8 cellular contexts compared by ENCODE assay signal in the genomic region with DNA sequence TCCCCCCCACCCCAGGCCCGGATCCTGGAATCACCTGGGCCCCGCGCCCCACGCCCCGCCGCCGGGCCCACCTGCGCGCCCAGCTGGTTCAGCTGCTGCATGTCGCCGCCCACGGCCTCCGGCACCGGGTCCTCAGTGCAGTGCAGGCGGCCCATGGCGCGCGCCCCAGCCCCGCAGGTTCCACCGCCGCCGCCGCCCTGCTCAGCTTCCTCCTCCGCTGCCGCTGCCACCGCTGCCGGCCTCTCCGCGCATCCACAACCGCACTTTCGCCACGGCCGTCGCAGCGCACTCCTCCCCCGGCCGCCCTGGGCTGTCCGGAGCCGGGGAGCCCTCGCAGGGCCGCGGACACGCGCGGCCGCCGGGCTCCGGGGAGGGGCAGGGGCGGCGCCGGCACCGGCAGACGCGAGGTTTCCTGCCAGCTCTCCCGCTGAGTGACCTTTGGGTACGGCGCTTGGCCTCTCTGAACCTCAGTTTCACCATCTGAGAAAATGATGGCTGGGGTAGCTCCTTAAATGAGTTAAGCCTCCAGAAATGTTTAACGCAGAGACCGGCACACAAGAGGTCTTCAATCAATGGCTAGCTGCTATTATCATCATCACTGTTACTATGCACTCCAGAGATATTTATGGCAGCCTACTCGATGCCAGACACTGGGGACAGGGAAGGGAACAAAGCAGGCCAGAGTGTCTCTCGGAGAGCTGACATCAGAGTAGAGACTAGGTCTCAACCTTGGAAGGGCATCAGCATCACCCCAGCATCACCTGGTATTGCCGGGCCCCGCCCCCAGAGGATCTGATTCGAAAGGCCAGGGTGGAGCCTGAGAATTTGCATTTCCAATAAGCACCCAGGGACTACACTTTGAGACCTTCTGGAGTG. TPM values are rescaled to one million over a fixed set of nuclear protein-coding genes. Genes with fewer than 3 reads are reported as not detected.
DNase-seq lines count a peak whose midpoint lies in the region; ATAC-seq and TF ChIP-seq lines count a peak whose summit lies in the region.

A gene (minus strand): TSS at position 231 of the 876 bp plus-strand sequence. CDS start 76 bp downstream, at position 155.

- no peaks in the 10 kb centered on the region for H3K36me3 Mint-ChIP-seq in HFFc6 (ENCODE audit: low read depth)

- H3K4me3 ChIP-seq in dorsolateral prefrontal cortex (peak within 1 kb of the TSS; percentile 59 to 92 (median 78)), lower lobe of right lung (peak within 1 kb of the TSS; percentile 74)

- H3K4me1 Mint-ChIP-seq in HFFc6 (ENCODE audit: low read depth), result peaks cover 37% of the 10 kb centered on the region

- H3K9me3 ChIP-seq in ES-I3 (ENCODE audit: control insufficient read depth, insufficient read depth, low read length) (no peaks in the 10 kb centered on the region), lower lobe of right lung (no peaks in the 10 kb centered on the region)

- H3K27ac Mint-ChIP-seq in HFFc6, result peak within 1 kb of the TSS; percentile 94

- intact Hi-C loops in dorsolateral prefrontal cortex (cut with DNase I), result no loop called here
- intact Hi-C loops in lower lobe of right lung (cut with DNase I), result no loop called here

- DNase-seq in HFFc6 (peak; percentile 28), NCI-H345 treated with DMSO at 0.1 percent for 48 hours (lab: John Stamatoyannopoulos, UW; ENCODE audit: unreplicated experiment) (peak; percentile 65), dorsolateral prefrontal cortex (peak in 9 of 10 donors; percentile 32 to 79 (median 56)), lower lobe of right lung (peak; percentile 82), GF-D8 (lab: John Stamatoyannopoulos, UW) (no peak)
- peak; percentile 67 for DNase-seq in activated CD4-positive, alpha-beta T cell treated with anti-CD3 and anti-CD28 coated beads, Interleukin-2, amount 50 U/mL, for 1 hour
- peak; percentile 30 to 72 (median 38) for DNase-seq in stimulated activated CD4-positive, alpha-beta T cell treated with anti-CD3 and anti-CD28 coated beads, TNF-alpha, amount 100 ng/mL, for 24 hours (ENCODE audit: low read depth in 3 of 3)

- H3K4me1 ChIP-seq in ES-I3 (ENCODE audit: insufficient read depth, low read length) (peaks cover 14% of the 10 kb centered on the region), lower lobe of right lung (peaks cover 12% of the 10 kb centered on the region)

- H3K4me3 Mint-ChIP-seq in HFFc6, result peak within 1 kb of the TSS; percentile 97

- peak within 1 kb of the TSS in 57 of 59 donors; percentile 2 to 92 (median 80) for H3K27ac ChIP-seq in dorsolateral prefrontal cortex
- peak within 1 kb of the TSS; percentile 86 for H3K27ac ChIP-seq in lower lobe of right lung

- peak within 1 kb of the TSS; percentile 83 for H3K9ac ChIP-seq in ES-I3 (ENCODE audit: low read depth, low read length)

- peak; percentile 93 to 95 for ATAC-seq in lower lobe of right lung

- TF ChIP-seq CTCF in HFFc6 (IDR thresholded peaks at IDR 0.05) (no peak), dorsolateral prefrontal cortex (IDR thresholded peaks at IDR 0.05 in 54 of 56, conservative IDR thresholded peaks at IDR 0.05 in 2 of 56; ENCODE audit: low read depth in 1 of 56, partially characterized antibody in 56 of 56) (no peak), lower lobe of right lung (IDR thresholded peaks at IDR 0.05) (no peak)

- no peaks in the 10 kb centered on the region; the same call in 1 of the 2 replicates for H3K27me3 Mint-ChIP-seq in HFFc6 (ENCODE audit: insufficient read depth)

- H3K27me3 ChIP-seq in dorsolateral prefrontal cortex (no peaks in the 10 kb centered on the region), lower lobe of right lung (ENCODE audit: low read depth) (no peaks in the 10 kb centered on the region)

- no peaks in the 10 kb centered on the region for H3K9me3 Mint-ChIP-seq in HFFc6

- no peaks in the 10 kb centered on the region for H3K36me3 ChIP-seq in ES-I3 (ENCODE audit: insufficient read depth, low read length)
- no peaks in the 10 kb centered on the region for H3K36me3 ChIP-seq in lower lobe of right lung

RNA-seq across cellular contexts. Expression of the gene that starts here (rescaled TPM):
- 10 to 100 TPM; 45.4 to 58.4 (median 51.5) TPM for total RNA-seq in HFFc6 (2021; fragmentation: NEBNext Ultra II Directional; extraction: Animal tissue kit (Norgen Biotek cat#: 25700))
- 10 to 100 TPM; 29.7 to 61.6 (median 45.3) TPM for total RNA-seq in dorsolateral prefrontal cortex
- total RNA-seq in lower lobe of right lung, result 39.8 TPM
